12 cellular contexts compared by ENCODE assay signal in genomic region chr4:151905197-151905596, GRCh38.
DNase-seq lines count a peak whose midpoint lies in the region; ATAC-seq and TF ChIP-seq lines count a peak whose summit lies in the region.
"Had no signal": no experiment of that assay in that cellular context is flagged by ENCODE, and none has a peak within 500 bp of the region (broad histone marks: within the 10 kb centered on the region; RNA-seq: fewer than 3 reads in every experiment).

No MANE protein-coding gene starts in this region.

- intact Hi-C loops in mucosa of descending colon (cut with DNase I, micrococcal nuclease) = no loop called here

- ATAC-seq in GM19397 (IDR thresholded peaks at IDR 0.05; ENCODE audit: unreplicated experiment) = peak; percentile 88
- peak; percentile 89 for ATAC-seq in HG02840 (IDR thresholded peaks at IDR 0.05; ENCODE audit: low FRiP score, unreplicated experiment)
- ATAC-seq in HG03521 (IDR thresholded peaks at IDR 0.05; ENCODE audit: unreplicated experiment) = peak; percentile 92
- ATAC-seq in mucosa of descending colon = no peak
- no peak for ATAC-seq in activated T-helper 17 cell treated with anti-CD3 and anti-CD28 coated beads, Interleukin-2, amount 50 U/mL, for 72 hours (replicated peaks)
- ATAC-seq: naive thymus-derived CD4-positive, alpha-beta T cell; stimulated activated memory B cell treated with anti-CD40 and anti-IgM and Interleukin-4, amounts not matched to agents 10 μg/mL and 1 μg/mL and 100 μg/mL, for 72 hours had no signal

- TF ChIP-seq CTCF in GM13977 (IDR thresholded peaks at IDR 0.05; ENCODE audit: extremely low read depth, insufficient read depth, missing control alignments) (no peak), mucosa of descending colon (IDR thresholded peaks at IDR 0.05) (no peak)

- peaks cover 5% of the 10 kb centered on the region for H3K9me3 ChIP-seq in mucosa of descending colon

- no peaks in the 10 kb centered on the region for H3K36me3 ChIP-seq in mucosa of descending colon (ENCODE audit: low read depth)

- peaks cover 4% of the 10 kb centered on the region for H3K4me1 Mint-ChIP-seq in activated T-helper 17 cell treated with anti-CD3 and anti-CD28 coated beads, Interleukin-2, amount 50 U/mL, for 72 hours

- DNase-seq in GM13977 (ENCODE audit: low spot score) (peak; percentile 43), mucosa of descending colon (no peak), NCI-H2227 (lab: John Stamatoyannopoulos, UW; ENCODE audit: unreplicated experiment) (no peak), superior temporal gyrus (ENCODE audit: extremely low spot score) (no peak)
- DNase-seq: central memory CD4-positive, alpha-beta T cell; naive thymus-derived CD4-positive, alpha-beta T cell; NCI-H1417 had no signal

- no peaks in the 10 kb centered on the region for H3K4me1 ChIP-seq in mucosa of descending colon (ENCODE audit: low read depth)

- no peaks in the 10 kb centered on the region for H3K27me3 Mint-ChIP-seq in activated T-helper 17 cell treated with anti-CD3 and anti-CD28 coated beads, Interleukin-2, amount 50 U/mL, for 72 hours

- H3K4me3 Mint-ChIP-seq in activated T-helper 17 cell treated with anti-CD3 and anti-CD28 coated beads, Interleukin-2, amount 50 U/mL, for 72 hours = no peak overlapping the region
- H3K4me3 Mint-ChIP-seq: naive thymus-derived CD4-positive, alpha-beta T cell; stimulated activated memory B cell treated with anti-CD40 and anti-IgM and Interleukin-4, amounts not matched to agents 10 μg/mL and 1 μg/mL and 100 μg/mL, for 72 hours had no signal

- H3K9me3 Mint-ChIP-seq in activated T-helper 17 cell treated with anti-CD3 and anti-CD28 coated beads, Interleukin-2, amount 50 U/mL, for 72 hours = peaks cover 24% of the 10 kb centered on the region

- no peak overlapping the region for H3K4me3 ChIP-seq in mucosa of descending colon

- in situ Hi-C loops in GM13977 (cut with MboI; ENCODE audit: low pct_unique_long_range_greater_than_20kb, low sequenced_read_pairs, unreplicated experiment) = no loop called here

- H3K36me3 Mint-ChIP-seq in activated T-helper 17 cell treated with anti-CD3 and anti-CD28 coated beads, Interleukin-2, amount 50 U/mL, for 72 hours (ENCODE audit: low read depth) = no peaks in the 10 kb centered on the region

- no peak overlapping the region for H3K27ac Mint-ChIP-seq in activated T-helper 17 cell treated with anti-CD3 and anti-CD28 coated beads, Interleukin-2, amount 50 U/mL, for 72 hours
- H3K27ac Mint-ChIP-seq: stimulated activated memory B cell treated with anti-CD40 and anti-IgM and Interleukin-4, amounts not matched to agents 10 μg/mL and 1 μg/mL and 100 μg/mL, for 72 hours had no signal

Comparison
In these comparisons a context has a peak if more than half of its experiments do, and no peak if none do; other contexts are left out.
1. ATAC-seq: peak in GM19397 (single experiment), HG02840 (single experiment) and HG03521 (single experiment); none in mucosa of descending colon (single experiment) and activated T-helper 17 cell treated with anti-CD3 and anti-CD28 coated beads, Interleukin-2, amount 50 U/mL, for 72 hours (single experiment).